ENCODE assay signal across 20 cellular contexts in genomic region chr7:151724250-151724915, GRCh38.
"Had no signal": no experiment of that assay in that cellular context is flagged by ENCODE, and none has a peak within 500 bp of the region (broad histone marks: within the 10 kb centered on the region; RNA-seq: fewer than 3 reads in every experiment).

No MANE protein-coding gene starts in this region.

- H2AFZ ChIP-seq: parathyroid adenoma had no signal

- DNase-seq: activated CD8-positive, alpha-beta memory T cell treated with anti-CD3 and anti-CD28 coated beads for 24 hours; activated CD8-positive, alpha-beta memory T cell treated with anti-CD3 and anti-CD28 coated beads, Interleukin-2, amount 50 U/mL, for 4 hours; activated T-cell treated with anti-CD3 and anti-CD28 coated beads, Interleukin-2, amount 50 U/mL, for 24 hours; adrenal gland; cerebellar nuclear complex; naive thymus-derived CD8-positive, alpha-beta T cell; right lobe of liver; stimulated activated CD4-positive, alpha-beta T cell treated with anti-CD3 and anti-CD28 coated beads, Interleukin-1b, Interleukin-23, amount 100 ng/mL, for 48 hours; T-helper 9 cell; transverse colon had no signal

- H3K4me1 ChIP-seq: parathyroid adenoma had no signal

- H3K27me3 ChIP-seq: adrenal gland, ascending aorta, breast epithelium, right lobe of liver, transverse colon had no signal

- H3K9ac ChIP-seq: parathyroid adenoma had no signal

- H3K27ac Mint-ChIP-seq: activated naive CD8-positive, alpha-beta T cell; activated T-cell treated with anti-CD3 and anti-CD28 coated beads, Interleukin-2, amount 50 U/mL, for 24 hours; activated T-helper 17 cell treated with anti-CD3 and anti-CD28 coated beads, Interleukin-2, amount 50 U/mL, for 72 hours; mesothelial cell of epicardium; WTC11 had no signal

- H3K4me3 Mint-ChIP-seq: activated naive CD8-positive, alpha-beta T cell; activated T-cell treated with anti-CD3 and anti-CD28 coated beads, Interleukin-2, amount 50 U/mL, for 24 hours; activated T-helper 17 cell treated with anti-CD3 and anti-CD28 coated beads, Interleukin-2, amount 50 U/mL, for 72 hours; mesothelial cell of epicardium; naive thymus-derived CD8-positive, alpha-beta T cell; WTC11 had no signal

- H3K9me3 ChIP-seq: adrenal gland, ascending aorta, breast epithelium, right lobe of liver, transverse colon had no signal

- H3K27ac ChIP-seq: adrenal gland, ascending aorta, breast epithelium, coronary artery, epithelial cell of prostate, parathyroid adenoma, right lobe of liver, transverse colon had no signal

- ATAC-seq: activated T-helper 17 cell treated with anti-CD3 and anti-CD28 coated beads, Interleukin-2, amount 50 U/mL, for 72 hours; naive thymus-derived CD8-positive, alpha-beta T cell; right lobe of liver; WTC11 had no signal

- H3K4me3 ChIP-seq: adrenal gland, ascending aorta, breast epithelium, coronary artery, right lobe of liver, skin epidermis, transverse colon had no signal

- H3K36me3 Mint-ChIP-seq: activated naive CD8-positive, alpha-beta T cell; mesothelial cell of epicardium; WTC11 had no signal

- H3K9me3 Mint-ChIP-seq: activated T-cell treated with anti-CD3 and anti-CD28 coated beads, Interleukin-2, amount 50 U/mL, for 24 hours; activated T-helper 17 cell treated with anti-CD3 and anti-CD28 coated beads, Interleukin-2, amount 50 U/mL, for 72 hours; mesothelial cell of epicardium; WTC11 had no signal

- H3K27me3 Mint-ChIP-seq: activated naive CD8-positive, alpha-beta T cell; activated T-cell treated with anti-CD3 and anti-CD28 coated beads, Interleukin-2, amount 50 U/mL, for 24 hours; activated T-helper 17 cell treated with anti-CD3 and anti-CD28 coated beads, Interleukin-2, amount 50 U/mL, for 72 hours; naive thymus-derived CD8-positive, alpha-beta T cell had no signal

- H3K36me3 ChIP-seq: adrenal gland, ascending aorta, breast epithelium, right lobe of liver, transverse colon had no signal
